In the genomic region with DNA sequence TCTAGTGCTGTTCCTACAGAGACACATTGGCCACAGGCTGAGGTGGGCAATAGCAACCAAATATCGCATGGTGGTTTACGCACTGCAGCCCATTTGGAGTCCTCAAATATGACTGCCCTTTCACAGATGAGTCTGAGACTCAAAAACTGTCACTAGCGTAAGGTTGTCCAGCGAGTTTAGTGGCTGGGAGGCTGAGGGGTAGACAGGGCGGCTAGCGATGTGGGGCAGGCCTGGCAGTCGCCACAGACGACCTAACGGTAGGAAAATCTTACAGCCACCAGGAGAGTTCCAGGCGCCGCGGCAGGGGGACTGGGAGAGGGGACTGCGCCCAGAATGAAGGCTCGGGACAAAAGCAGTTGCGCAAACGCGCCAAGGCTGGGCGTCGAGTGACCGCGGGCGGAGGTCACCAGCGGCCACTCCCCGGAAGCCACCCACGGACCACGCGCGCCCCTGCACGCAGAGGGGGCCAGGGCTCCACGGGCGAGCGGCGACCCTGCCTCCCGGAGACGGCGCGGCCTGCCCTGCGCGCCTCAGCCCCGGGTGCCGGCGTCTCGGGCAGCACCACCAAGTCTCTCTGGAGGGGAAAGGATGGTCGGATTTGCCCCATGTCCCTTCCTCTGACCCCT, we compare ENCODE assay signal across 8 cellular contexts. TPM values are rescaled to one million over a fixed set of nuclear protein-coding genes. Genes with fewer than 3 reads are reported as not detected.
DNase-seq lines count a peak whose midpoint lies in the region; ATAC-seq and TF ChIP-seq lines count a peak whose summit lies in the region.

No MANE protein-coding gene starts in this region.

- peaks cover 49 to 51% of the 10 kb centered on the region in 2 donors for H3K4me1 ChIP-seq in gastrocnemius medialis

- no peaks in the 10 kb centered on the region for H3K27me3 ChIP-seq in gastrocnemius medialis

- intact Hi-C loops in gastrocnemius medialis (cut with DNase I; ENCODE audit: low total_unique reads): no loop called here

- H3K36me3 Mint-ChIP-seq in activated naive CD4-positive, alpha-beta T cell treated with anti-CD3 and anti-CD28 coated beads, Interleukin-2, amount 50 U/mL, for 72 hours: peaks cover 8 to 21% of the 10 kb centered on the region in 2 donors

- H3K27ac ChIP-seq in gastrocnemius medialis: peak overlapping the region; percentile 97 to 99 (median 98)

- H3K9me3 Mint-ChIP-seq in activated naive CD4-positive, alpha-beta T cell treated with anti-CD3 and anti-CD28 coated beads, Interleukin-2, amount 50 U/mL, for 72 hours: no peaks in the 10 kb centered on the region

- no peak for TF ChIP-seq CTCF in GM12875 (IDR thresholded peaks at IDR 0.05; ENCODE audit: borderline replicate concordance, insufficient read depth, low read depth, low read length)
- no peak for TF ChIP-seq CTCF in gastrocnemius medialis (IDR thresholded peaks at IDR 0.05 in 4 of 5, conservative IDR thresholded peaks at IDR 0.05 in 1 of 5)

- in situ Hi-C loops in gastrocnemius medialis (cut with MboI; ENCODE audit: low sequenced_read_pairs in 4 of 4): loop anchor here (5.0 to 25.0 kb wide), 4 partner anchors 74 to 829 kb away; partner anchors contain the start of genes C16orf95 (in 4 of the 4), FOXC2 (in 1 of the 4), KLHDC4 (in 1 of the 4) and MTHFSD (in 1 of the 4)

- ATAC-seq in HG03565 (IDR thresholded peaks at IDR 0.05; ENCODE audit: unreplicated experiment) (peak; percentile 2), gastrocnemius medialis (peak; percentile 11 to 35)
- ATAC-seq in activated naive CD4-positive, alpha-beta T cell treated with anti-CD3 and anti-CD28 coated beads, Interleukin-2, amount 50 U/mL, for 72 hours: peak in 1 of 2 donors; percentile 25

- no peak for TF ChIP-seq POLR2A in gastrocnemius medialis (IDR thresholded peaks at IDR 0.05)

- H3K9me3 ChIP-seq in gastrocnemius medialis: no peaks in the 10 kb centered on the region

- H3K4me3 ChIP-seq in GM12875 (ENCODE audit: low read depth, low read length) (peak overlapping the region; percentile 67), gastrocnemius medialis (peak overlapping the region; percentile 72 to 79 (median 74))

- no peaks in the 10 kb centered on the region for H3K36me3 ChIP-seq in gastrocnemius medialis

- peak overlapping the region; percentile 94 for H3K27ac Mint-ChIP-seq in activated naive CD4-positive, alpha-beta T cell treated with anti-CD3 and anti-CD28 coated beads, Interleukin-2, amount 50 U/mL, for 72 hours

- DNase-seq in activated naive CD4-positive, alpha-beta T cell treated with anti-CD3 and anti-CD28 coated beads, Interleukin-2, amount 50 U/mL, for 72 hours (ENCODE audit: low spot score in 2 of 2): no peak
- DNase-seq in hepatic stellate cell (ENCODE audit: low spot score): peak; percentile 38
- peak; percentile 57 to 82 for DNase-seq in gastrocnemius medialis
- DNase-seq in activated effector memory CD4-positive, alpha-beta T cell treated with anti-CD3 and anti-CD28 coated beads, Interleukin-2, amount 50 U/mL, for 16 hours: no peak
- no peak for DNase-seq in NCI-H2081 treated with DMSO at 0.1 percent for 48 hours (lab: John Stamatoyannopoulos, UW)
- DNase-seq in T1000 (lab: John Stamatoyannopoulos, UW): no peak

RNA-seq across cellular contexts. Expression of gene MAP1LC3B, which starts 0.7 kb away (rescaled TPM):
- 10 to 100 TPM; 64.7 to 83.4 TPM for total RNA-seq in activated naive CD4-positive, alpha-beta T cell treated with anti-CD3 and anti-CD28 coated beads, Interleukin-2, amount 50 U/mL, for 72 hours
- 100 to 1,000 TPM in 3 of 4 donors, 10 to 100 TPM in 1; 76.3 to 165 (median 122) TPM for total RNA-seq in gastrocnemius medialis

RNA-seq across cellular contexts. Expression of gene FBXO31, which starts 7.9 kb away (rescaled TPM):
- 10 to 100 TPM; 25.3 to 36.0 TPM for total RNA-seq in activated naive CD4-positive, alpha-beta T cell treated with anti-CD3 and anti-CD28 coated beads, Interleukin-2, amount 50 U/mL, for 72 hours
- total RNA-seq in gastrocnemius medialis: 100 to 1,000 TPM; 156 to 264 (median 201) TPM

Comparison
In these comparisons a context has a peak if more than half of its experiments do, and no peak if none do; other contexts are left out.
1. DNase-seq: peak in hepatic stellate cell (single experiment) and gastrocnemius medialis (2 of 2); none in activated naive CD4-positive, alpha-beta T cell treated with anti-CD3 and anti-CD28 coated beads, Interleukin-2, amount 50 U/mL, for 72 hours (0 of 2), activated effector memory CD4-positive, alpha-beta T cell treated with anti-CD3 and anti-CD28 coated beads, Interleukin-2, amount 50 U/mL, for 16 hours (single experiment), NCI-H2081 treated with DMSO at 0.1 percent for 48 hours (single experiment) and T1000 (single experiment).
2. RNA of gene FBXO31, which starts 7.9 kb away (total RNA-seq): 156 to 264 TPM in gastrocnemius medialis; 25.3 to 36.0 TPM in activated naive CD4-positive, alpha-beta T cell treated with anti-CD3 and anti-CD28 coated beads, Interleukin-2, amount 50 U/mL, for 72 hours; every median in the first group is over 4 times any median in the second.